Comparison of ENCODE assay signal across 20 cellular contexts in the genomic region with DNA sequence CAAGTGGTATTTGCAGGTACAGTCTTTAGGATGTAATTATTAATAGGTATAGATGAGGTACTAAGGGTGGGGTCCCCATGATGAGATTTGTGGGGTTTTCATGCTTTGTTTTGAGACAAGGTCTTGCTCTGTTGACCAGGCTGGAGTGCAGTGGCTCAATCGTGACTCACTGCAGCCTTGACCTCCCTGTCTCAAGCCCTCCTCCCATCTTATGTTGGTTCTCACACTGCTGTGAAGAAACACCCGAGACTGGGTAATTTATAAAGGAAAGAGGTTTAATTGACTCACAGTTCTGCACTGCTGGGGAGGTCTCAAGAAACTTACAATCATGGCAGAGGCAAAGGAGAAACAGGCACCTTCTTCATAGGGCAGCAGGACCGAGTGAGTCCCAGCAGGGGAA.
"Had no signal": no experiment of that assay in that cellular context is flagged by ENCODE, and none has a peak within 500 bp of the region (broad histone marks: within the 10 kb centered on the region; RNA-seq: fewer than 3 reads in every experiment).

No MANE protein-coding gene starts in this region.

- H3K27ac Mint-ChIP-seq: activated naive CD8-positive, alpha-beta T cell; activated T-cell treated with anti-CD3 and anti-CD28 coated beads, Interleukin-2, amount 50 U/mL, for 24 hours; memory B cell; nephron had no signal

- ATAC-seq: psoas muscle had no signal

- H3K4me3 ChIP-seq: cardiac muscle cell, colonic mucosa, left ventricle myocardium inferior, psoas muscle, sigmoid colon, transverse colon had no signal

- DNase-seq: activated CD4-positive, alpha-beta T cell treated with anti-CD3 and anti-CD28 coated beads, Interleukin-2, amount 50 U/mL, for 1 hour; activated effector memory CD4-positive, alpha-beta T cell treated with Interleukin-2 at 50 U/mL for 16 hours; activated T-cell treated with anti-CD3 and anti-CD28 coated beads, Interleukin-2, amount 50 U/mL, for 24 hours; anterior cingulate cortex; colonic mucosa; effector CD8-positive, alpha-beta T cell; head of caudate nucleus; left ventricle myocardium inferior; occipital lobe; psoas muscle; sigmoid colon; stimulated activated CD4-positive, alpha-beta T cell treated with anti-CD3 and anti-CD28 coated beads, Interleukin-12 subunit alpha, Interleukin-12 subunit beta, amount 100 ng/mL, for 4 hours; stimulated activated naive CD4-positive, alpha-beta T cell; substantia nigra; T-helper 2 cell; transverse colon had no signal

- H3K36me3 Mint-ChIP-seq: activated naive CD8-positive, alpha-beta T cell had no signal

- H3K4me3 Mint-ChIP-seq: activated naive CD8-positive, alpha-beta T cell; activated T-cell treated with anti-CD3 and anti-CD28 coated beads, Interleukin-2, amount 50 U/mL, for 24 hours; memory B cell; nephron had no signal

- H3K4me1 Mint-ChIP-seq: memory B cell had no signal

- H3K9me3 Mint-ChIP-seq: activated T-cell treated with anti-CD3 and anti-CD28 coated beads, Interleukin-2, amount 50 U/mL, for 24 hours had no signal

- H3K27me3 Mint-ChIP-seq: activated naive CD8-positive, alpha-beta T cell; activated T-cell treated with anti-CD3 and anti-CD28 coated beads, Interleukin-2, amount 50 U/mL, for 24 hours had no signal
